1 cellular context compared by ENCODE assay signal in the genomic region with DNA sequence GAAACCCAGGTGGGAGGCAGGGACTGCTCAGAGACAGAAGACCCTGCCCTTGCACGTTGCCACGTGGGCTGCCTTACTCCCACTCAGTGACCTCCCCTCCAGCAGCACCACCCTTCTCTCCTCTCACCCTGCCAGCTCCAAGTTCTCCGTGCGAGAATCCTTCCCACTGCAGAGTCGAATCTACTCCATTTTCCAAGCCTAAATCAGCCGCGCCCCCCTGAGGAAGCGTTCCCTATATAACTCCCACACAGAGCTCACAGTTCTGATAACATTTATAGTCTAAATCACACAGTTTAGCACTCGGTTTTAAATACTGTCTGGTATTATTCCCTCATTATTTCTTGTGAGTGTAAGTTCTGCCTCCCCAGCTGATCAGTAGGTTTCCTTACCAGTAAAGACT.
TF ChIP-seq lines count a peak whose summit lies in the region.

No MANE protein-coding gene starts in this region.

TF ChIP-seq in K562, 482 proteins besides CTCF, POLR2A, EP300 and RAD21 (continued from another document):
- TF ChIP-seq ETS2 (tag; IDR thresholded peaks at IDR 0.05; ENCODE audit: borderline replicate concordance, poor library complexity, severe bottlenecking): no peak
- TF ChIP-seq SRF (CRISPR knock-in tag; IDR thresholded peaks at IDR 0.05): peak in 1 of 2 experiments; percentile 13; a peak in 1 of 4 replicates
- 0 out of 4 replicates have a peak, but pooled peaks of 1 of the 2 experiments have one; percentile 15 for TF ChIP-seq CSDE1 (IDR thresholded peaks at IDR 0.05)
- no peak for TF ChIP-seq ILF3 (IDR thresholded peaks at IDR 0.05; ENCODE audit: borderline replicate concordance)
